In the genomic region with DNA sequence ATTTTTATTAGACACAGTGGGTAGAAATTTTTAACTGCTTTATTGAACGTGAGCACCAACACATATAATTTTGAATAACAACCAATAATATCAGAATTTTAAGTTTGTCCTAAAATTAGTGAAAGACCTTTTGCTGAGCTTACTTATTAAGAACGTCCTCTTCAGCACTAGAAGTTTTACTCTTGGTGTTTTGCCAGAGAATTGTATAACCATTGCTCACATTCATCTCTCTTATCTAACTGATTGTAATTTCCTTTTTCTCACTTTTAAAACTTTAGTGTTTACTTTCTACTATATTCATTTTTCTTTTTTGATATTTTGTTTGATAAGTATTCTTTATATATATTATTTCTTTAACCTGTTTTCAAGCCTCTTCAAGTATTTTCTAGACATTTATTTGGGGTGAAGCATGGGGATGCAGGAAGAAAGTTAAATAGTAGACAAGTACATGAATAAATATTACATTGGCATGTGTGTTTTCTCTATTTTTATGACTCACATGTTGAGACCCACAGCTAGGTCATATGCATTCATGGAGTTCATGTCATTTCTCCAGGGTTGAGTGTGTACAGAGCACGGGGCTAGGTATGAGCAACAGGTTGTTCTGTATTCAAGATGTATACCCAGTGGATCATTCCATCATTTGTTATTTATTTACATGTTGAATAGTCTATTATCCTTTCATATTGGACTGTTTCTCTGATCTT, we compare ENCODE assay signal across 16 cellular contexts.
DNase-seq lines count a peak whose midpoint lies in the region; ATAC-seq and TF ChIP-seq lines count a peak whose summit lies in the region.
"Had no signal": no experiment of that assay in that cellular context is flagged by ENCODE, and none has a peak within 500 bp of the region (broad histone marks: within the 10 kb centered on the region; RNA-seq: fewer than 3 reads in every experiment).

No MANE protein-coding gene starts in this region.

- no peaks in the 10 kb centered on the region for H3K9me3 Mint-ChIP-seq in MCF 10A (ENCODE audit: unreplicated experiment)
- H3K9me3 Mint-ChIP-seq: activated naive CD4-positive, alpha-beta T cell treated with anti-CD3 and anti-CD28 coated beads, Interleukin-2, amount 50 U/mL, for 72 hours; T-helper 1 cell treated with Interleukin-12 subunit alpha and Interleukin-12 subunit beta and Interleukin-4 antibody, amounts not matched to agents 30 μg/mL and 1 μg/mL, for 36 hours had no signal

- no peaks in the 10 kb centered on the region for H3K36me3 Mint-ChIP-seq in MCF 10A (ENCODE audit: insufficient read depth, unreplicated experiment)
- H3K36me3 Mint-ChIP-seq: activated naive CD4-positive, alpha-beta T cell treated with anti-CD3 and anti-CD28 coated beads, Interleukin-2, amount 50 U/mL, for 72 hours had no signal

- H3K4me3 ChIP-seq in breast epithelium (no peak overlapping the region), brain microvascular endothelial cell (ENCODE audit: low read depth, low read length) (no peak overlapping the region), upper lobe of right lung (no peak overlapping the region)

- DNase-seq in MCF 10A (ENCODE audit: unreplicated experiment) (peak; percentile 43), breast epithelium (ENCODE audit: low spot score in 2 of 2) (no peak), brain microvascular endothelial cell (peak; percentile 31), iris pigment epithelial cell (ENCODE audit: low read depth) (peak; percentile 76), upper lobe of right lung (no peak), CD1c-positive myeloid dendritic cell (ENCODE audit: extremely low spot score) (no peak), NCI-H2029 treated with DMSO at 0.1 percent for 48 hours (lab: John Stamatoyannopoulos, UW) (no peak)
- DNase-seq: ACHN; activated CD4-positive, alpha-beta T cell treated with anti-CD3 and anti-CD28 coated beads for 1 hour; KG1; NCI-H1436; NCI-H524 treated with DMSO at 0.1 percent for 48 hours; stimulated activated naive CD4-positive, alpha-beta T cell treated with Interleukin-2 at 50 U/mL for 16 hours had no signal

- no peak for TF ChIP-seq CTCF in MCF 10A (IDR thresholded peaks at IDR 0.05; ENCODE audit: unreplicated experiment)
- no peak for TF ChIP-seq CTCF in breast epithelium (IDR thresholded peaks at IDR 0.05)
- TF ChIP-seq CTCF in brain microvascular endothelial cell (IDR thresholded peaks at IDR 0.05; ENCODE audit: low read depth, low read length, missing control alignments): no peak
- TF ChIP-seq CTCF in upper lobe of right lung (IDR thresholded peaks at IDR 0.05): no peak

- no peaks in the 10 kb centered on the region for H3K36me3 ChIP-seq in breast epithelium
- no peaks in the 10 kb centered on the region for H3K36me3 ChIP-seq in brain microvascular endothelial cell (replicated peaks)
- H3K36me3 ChIP-seq in upper lobe of right lung: no peaks in the 10 kb centered on the region

- peak overlapping the region; percentile 53 for H3K27ac Mint-ChIP-seq in MCF 10A (ENCODE audit: low read depth, unreplicated experiment)
- H3K27ac Mint-ChIP-seq: activated naive CD4-positive, alpha-beta T cell treated with anti-CD3 and anti-CD28 coated beads, Interleukin-2, amount 50 U/mL, for 72 hours; T-helper 1 cell treated with Interleukin-12 subunit alpha and Interleukin-12 subunit beta and Interleukin-4 antibody, amounts not matched to agents 30 μg/mL and 1 μg/mL, for 36 hours had no signal

- ATAC-seq in upper lobe of right lung (peak; percentile 63), HG03521 (IDR thresholded peaks at IDR 0.05; ENCODE audit: unreplicated experiment) (no peak)

- H3K27ac ChIP-seq in breast epithelium (no peak overlapping the region), brain microvascular endothelial cell (no peak overlapping the region), upper lobe of right lung (peak overlapping the region; percentile 26)

- H3K4me1 ChIP-seq in breast epithelium: no peaks in the 10 kb centered on the region
- no peaks in the 10 kb centered on the region for H3K4me1 ChIP-seq in upper lobe of right lung

- intact Hi-C loops in MCF 10A (cut with micrococcal nuclease): no loop called here
- intact Hi-C loops in breast epithelium (cut with DNase I; ENCODE audit: low total_unique reads): no loop called here
- intact Hi-C loops in upper lobe of right lung (cut with DNase I): no loop called here

- CTCF ChIA-PET in MCF 10A (lab: Yijun Ruan, JAX): no interaction called here

- H3K9me3 ChIP-seq in breast epithelium (no peaks in the 10 kb centered on the region), upper lobe of right lung (no peaks in the 10 kb centered on the region)

- no peaks in the 10 kb centered on the region for H3K27me3 Mint-ChIP-seq in MCF 10A (ENCODE audit: insufficient read depth, unreplicated experiment)

- in situ Hi-C loops in brain microvascular endothelial cell (cut with HindIII; ENCODE audit: low pct_ligation_motif_present, low sequenced_read_pairs): no loop called here

- POLR2A ChIA-PET in MCF 10A (lab: Yijun Ruan, JAX): interaction anchor here (0.6 to 3.0 kb wide), 16 partner anchors 8 to 801 kb away, joined by 3 to 37 read pairs (median 4); partner anchors contain the start of genes C1orf53 and NEK7

- H3K4me1 Mint-ChIP-seq in MCF 10A (ENCODE audit: insufficient read depth, unreplicated experiment): peaks cover 22% of the 10 kb centered on the region

- peak overlapping the region; percentile 50 for H3K4me3 Mint-ChIP-seq in MCF 10A (ENCODE audit: unreplicated experiment)
- H3K4me3 Mint-ChIP-seq: T-helper 1 cell treated with Interleukin-12 subunit alpha and Interleukin-12 subunit beta and Interleukin-4 antibody, amounts not matched to agents 30 μg/mL and 1 μg/mL, for 36 hours had no signal

- no peak for TF ChIP-seq POLR2A in breast epithelium (IDR thresholded peaks at IDR 0.05)

- BruUV-seq in MCF 10A (replicated peaks; lab: Mats Ljungman, UMichigan): TSS peak; percentile 37

- H3K27me3 ChIP-seq in breast epithelium (no peaks in the 10 kb centered on the region), brain microvascular endothelial cell (replicated peaks) (no peaks in the 10 kb centered on the region), upper lobe of right lung (no peaks in the 10 kb centered on the region)

Comparison
In these comparisons a context has a peak if more than half of its experiments do, and no peak if none do; other contexts are left out.
1. DNase-seq: peak in MCF 10A (single experiment), brain microvascular endothelial cell (single experiment) and iris pigment epithelial cell (single experiment); none in breast epithelium (0 of 2), upper lobe of right lung (single experiment), CD1c-positive myeloid dendritic cell (single experiment) and NCI-H2029 treated with DMSO at 0.1 percent for 48 hours (single experiment).